18 cellular contexts compared by ENCODE assay signal in the genomic region with DNA sequence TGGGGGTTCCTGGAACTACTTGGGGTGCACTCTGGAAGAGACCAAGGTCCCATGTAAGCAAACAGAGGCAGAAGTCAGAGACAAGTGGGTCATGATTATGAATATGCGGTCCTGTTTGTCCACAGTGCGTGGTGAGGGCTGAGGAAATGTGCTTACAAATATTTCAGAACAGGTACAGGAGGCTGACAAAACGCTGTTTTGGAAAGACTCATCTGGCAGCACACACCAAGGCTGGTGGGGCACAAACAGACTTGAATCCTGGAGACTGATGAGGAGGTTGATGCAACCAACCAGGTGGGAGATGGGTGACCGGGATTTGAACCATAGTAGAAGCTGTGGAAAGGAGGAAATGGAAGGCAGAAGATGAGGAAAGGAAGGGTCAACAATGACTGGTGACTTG.
A peak's percentile ranks its signal among the peaks of the same experiment; 100 is the strongest.
DNase-seq lines count a peak whose midpoint lies in the region; FAIRE-seq and TF ChIP-seq lines count a peak whose summit lies in the region.
"Had no signal": no experiment of that assay in that cellular context is flagged by ENCODE, and none has a peak within 500 bp of the region (broad histone marks: within the 10 kb centered on the region; RNA-seq: fewer than 3 reads in every experiment).

No MANE protein-coding gene starts in this region.

- no peaks in the 10 kb centered on the region for H4K20me1 ChIP-seq in astrocyte (ENCODE audit: insufficient read depth, low read length)
- no peaks in the 10 kb centered on the region for H4K20me1 ChIP-seq in fibroblast of lung (ENCODE audit: control insufficient read depth, extremely low read depth, insufficient read depth, low read length)

- peak overlapping the region; percentile 94 for H3K27ac Mint-ChIP-seq in HFFc6
- H3K27ac Mint-ChIP-seq in astrocyte (ENCODE audit: unreplicated experiment): no peak overlapping the region
- H3K27ac Mint-ChIP-seq in progenitor cell of endocrine pancreas: no peak overlapping the region
- H3K27ac Mint-ChIP-seq: activated CD4-positive, alpha-beta T cell treated with anti-CD3 and anti-CD28 coated beads, Interleukin-2, amount 10 ng/mL, durations not matched to agents 24 days and 14 days had no signal

- H3K36me3 ChIP-seq in astrocyte (ENCODE audit: insufficient read depth, low read length) (no peaks in the 10 kb centered on the region), fibroblast of lung (ENCODE audit: control insufficient read depth, insufficient read depth, low read length) (no peaks in the 10 kb centered on the region), suprapubic skin (no peaks in the 10 kb centered on the region)
- H3K36me3 ChIP-seq: gastroesophageal sphincter, vagina had no signal

- H3K9me3 Mint-ChIP-seq in HFFc6 (no peaks in the 10 kb centered on the region), astrocyte (ENCODE audit: unreplicated experiment) (no peaks in the 10 kb centered on the region), progenitor cell of endocrine pancreas (ENCODE audit: low read depth) (no peaks in the 10 kb centered on the region)
- H3K9me3 Mint-ChIP-seq: activated CD4-positive, alpha-beta T cell treated with anti-CD3 and anti-CD28 coated beads, Interleukin-2, amount 10 ng/mL, durations not matched to agents 24 days and 14 days; stimulated activated naive CD8-positive, alpha-beta T cell treated with anti-CD3 and anti-CD28 coated beads, Interleukin-15, amount 100 ng/mL, for 72 hours had no signal

- H3K27me3 Mint-ChIP-seq in HFFc6 (ENCODE audit: insufficient read depth) (no peaks in the 10 kb centered on the region), astrocyte (ENCODE audit: low read depth, unreplicated experiment) (peaks cover 8% of the 10 kb centered on the region), progenitor cell of endocrine pancreas (peaks cover 24% of the 10 kb centered on the region)
- H3K27me3 Mint-ChIP-seq: stimulated activated naive CD8-positive, alpha-beta T cell treated with anti-CD3 and anti-CD28 coated beads, Interleukin-15, amount 100 ng/mL, for 72 hours had no signal

- FAIRE-seq in astrocyte (lab: Jason Lieb, UNC): no peak
- FAIRE-seq: G401.6, K562 had no signal

- no peak for TF ChIP-seq POLR2A in suprapubic skin (IDR thresholded peaks at IDR 0.05)

- DNase-seq in HFFc6 (no peak), astrocyte (ENCODE audit: low read depth) (no peak), fibroblast of lung (ENCODE audit: low read depth in 2 of 2) (no peak), suprapubic skin (ENCODE audit: low spot score in 2 of 2) (no peak), progenitor cell of endocrine pancreas (ENCODE audit: low spot score, unreplicated experiment) (no peak), dedifferentiated amniotic fluid mesenchymal stem cell (ENCODE audit: extremely low spot score) (no peak), NCI-H2081 (lab: John Stamatoyannopoulos, UW) (no peak)
- DNase-seq: activated CD4-positive, alpha-beta T cell treated with anti-CD3 and anti-CD28 coated beads, Interleukin-2, amount 10 ng/mL, durations not matched to agents 24 days and 14 days; activated CD8-positive, alpha-beta memory T cell treated with anti-CD3 and anti-CD28 coated beads, Interleukin-2, amount 50 U/mL, for 48 hours; cerebellar nuclear complex; NCI-H774; SK-N-SH; stimulated activated naive CD8-positive, alpha-beta T cell treated with anti-CD3 and anti-CD28 coated beads, Interleukin-15, amount 100 ng/mL, for 72 hours had no signal

- no peaks in the 10 kb centered on the region for H3K9me3 ChIP-seq in astrocyte (ENCODE audit: insufficient read depth, low read depth, low read length)
- H3K9me3 ChIP-seq in fibroblast of lung (ENCODE audit: control insufficient read depth, insufficient read depth, low read depth, low read length): no peaks in the 10 kb centered on the region
- no peaks in the 10 kb centered on the region for H3K9me3 ChIP-seq in suprapubic skin
- H3K9me3 ChIP-seq: gastroesophageal sphincter, mucosa of descending colon, SK-N-SH, vagina had no signal

- TF ChIP-seq CTCF in HFFc6 (IDR thresholded peaks at IDR 0.05) (no peak), astrocyte (IDR thresholded peaks at IDR 0.05; ENCODE audit: insufficient read depth, low read depth, low read length) (no peak), fibroblast of lung (conservative IDR thresholded peaks at IDR 0.05 in 1 of 2, IDR thresholded peaks at IDR 0.05 in 1 of 2; ENCODE audit: low read depth in 1 of 2, low read length in 2 of 2) (no peak), suprapubic skin (IDR thresholded peaks at IDR 0.05) (no peak), progenitor cell of endocrine pancreas (IDR thresholded peaks at IDR 0.05; ENCODE audit: unreplicated experiment) (no peak)

- H3K9ac ChIP-seq in astrocyte (ENCODE audit: low read length): peak overlapping the region; percentile 12
- no peak overlapping the region for H3K9ac ChIP-seq in fibroblast of lung (ENCODE audit: insufficient read depth, low read length)
- H3K9ac ChIP-seq: SK-N-SH had no signal

- H3K4me1 Mint-ChIP-seq in HFFc6 (ENCODE audit: low read depth): peaks cover 92% of the 10 kb centered on the region
- H3K4me1 Mint-ChIP-seq in astrocyte (ENCODE audit: low read depth, unreplicated experiment): peaks cover 29% of the 10 kb centered on the region
- H3K4me1 Mint-ChIP-seq in progenitor cell of endocrine pancreas (ENCODE audit: low read depth): peaks cover 1% of the 10 kb centered on the region
- H3K4me1 Mint-ChIP-seq: activated CD4-positive, alpha-beta T cell treated with anti-CD3 and anti-CD28 coated beads, Interleukin-2, amount 10 ng/mL, durations not matched to agents 24 days and 14 days had no signal

- TF ChIP-seq EP300 in suprapubic skin (IDR thresholded peaks at IDR 0.05): no peak

- H3K4me3 ChIP-seq in astrocyte (ENCODE audit: insufficient read depth, low read depth, low read length) (no peak overlapping the region), fibroblast of lung (replicated peaks in 1 of 4; ENCODE audit: control extremely low read depth in 1 of 4, insufficient read depth in 1 of 4, low read depth in 3 of 4, low read length in 4 of 4) (no peak overlapping the region), suprapubic skin (no peak overlapping the region)
- H3K4me3 ChIP-seq: gastroesophageal sphincter, K562, mucosa of descending colon, vagina had no signal

- H3K79me2 ChIP-seq in astrocyte (ENCODE audit: insufficient read depth, low read length) (no peaks in the 10 kb centered on the region), fibroblast of lung (ENCODE audit: control insufficient read depth, insufficient read depth, low read length) (no peaks in the 10 kb centered on the region)

- peak overlapping the region; percentile 47 for H3K27ac ChIP-seq in astrocyte (ENCODE audit: low read depth, low read length)
- peak overlapping the region; percentile 87 for H3K27ac ChIP-seq in fibroblast of lung (ENCODE audit: insufficient read depth, low read length)
- H3K27ac ChIP-seq in suprapubic skin: peak overlapping the region; percentile 38
- H3K27ac ChIP-seq: gastroesophageal sphincter, vagina had no signal

- peak overlapping the region; percentile 35 for H3K4me2 ChIP-seq in astrocyte (ENCODE audit: low read length)
- H3K4me2 ChIP-seq in fibroblast of lung (ENCODE audit: extremely low read depth, insufficient read depth, low read length): no peak overlapping the region
- H3K4me2 ChIP-seq: SK-N-SH had no signal

- H3K27me3 ChIP-seq in astrocyte (ENCODE audit: insufficient read depth, low read length) (no peaks in the 10 kb centered on the region), fibroblast of lung (ENCODE audit: control insufficient read depth, insufficient read depth, low read length) (no peaks in the 10 kb centered on the region), suprapubic skin (no peaks in the 10 kb centered on the region)
- H3K27me3 ChIP-seq: gastroesophageal sphincter, vagina had no signal

- peak overlapping the region; percentile 4 for H3K4me3 Mint-ChIP-seq in HFFc6
- H3K4me3 Mint-ChIP-seq in astrocyte (ENCODE audit: unreplicated experiment): no peak overlapping the region
- H3K4me3 Mint-ChIP-seq in progenitor cell of endocrine pancreas (ENCODE audit: low read depth): no peak overlapping the region
- H3K4me3 Mint-ChIP-seq: activated CD4-positive, alpha-beta T cell treated with anti-CD3 and anti-CD28 coated beads, Interleukin-2, amount 10 ng/mL, durations not matched to agents 24 days and 14 days; stimulated activated naive CD8-positive, alpha-beta T cell treated with anti-CD3 and anti-CD28 coated beads, Interleukin-15, amount 100 ng/mL, for 72 hours had no signal

- 75% methylated on average over 4 of the region's 4 CpGs for WGBS in suprapubic skin

- H3K4me1 ChIP-seq in astrocyte (ENCODE audit: insufficient read depth, low read length) (peaks cover 50% of the 10 kb centered on the region), fibroblast of lung (ENCODE audit: control insufficient read depth, extremely low read depth, insufficient read depth, low read length) (peaks cover 37% of the 10 kb centered on the region), suprapubic skin (peaks cover 64% of the 10 kb centered on the region)

- H3K36me3 Mint-ChIP-seq in HFFc6 (ENCODE audit: low read depth) (no peaks in the 10 kb centered on the region), astrocyte (ENCODE audit: low read depth, unreplicated experiment) (no peaks in the 10 kb centered on the region), progenitor cell of endocrine pancreas (ENCODE audit: insufficient read depth) (no peaks in the 10 kb centered on the region)

- H2AFZ ChIP-seq in astrocyte (ENCODE audit: low read depth, low read length) (no peak overlapping the region), fibroblast of lung (ENCODE audit: low read length) (no peak overlapping the region)
